Comparison of ENCODE assay signal across 9 cellular contexts in genomic region chr2:195318440-195319111, GRCh38.
DNase-seq lines count a peak whose midpoint lies in the region; TF ChIP-seq lines count a peak whose summit lies in the region.
"Had no signal": no experiment of that assay in that cellular context is flagged by ENCODE, and none has a peak within 500 bp of the region (broad histone marks: within the 10 kb centered on the region; RNA-seq: fewer than 3 reads in every experiment).

No MANE protein-coding gene starts in this region.

- H3K9me3 Mint-ChIP-seq in type B pancreatic cell: no peaks in the 10 kb centered on the region
- H3K9me3 Mint-ChIP-seq: memory B cell had no signal

- TF ChIP-seq CTCF in GM12865 (IDR thresholded peaks at IDR 0.05; ENCODE audit: insufficient read depth, low read depth, low read length, missing control alignments) (peak; percentile 38), LNCaP clone FGC (IDR thresholded peaks at IDR 0.05; ENCODE audit: control insufficient read depth, extremely low read depth, insufficient read depth) (peak; percentile 61), type B pancreatic cell (conservative IDR thresholded peaks at IDR 0.05) (peak; percentile 86)

- H3K27ac Mint-ChIP-seq in type B pancreatic cell: no peak overlapping the region
- H3K27ac Mint-ChIP-seq: memory B cell had no signal

- peaks cover 18% of the 10 kb centered on the region for H3K4me1 Mint-ChIP-seq in type B pancreatic cell (ENCODE audit: unreplicated experiment)

- H3K36me3 Mint-ChIP-seq in type B pancreatic cell: no peaks in the 10 kb centered on the region
- H3K36me3 Mint-ChIP-seq: memory B cell had no signal

- no peak overlapping the region for H3K4me3 Mint-ChIP-seq in type B pancreatic cell
- H3K4me3 Mint-ChIP-seq: memory B cell had no signal

- peaks cover 8% of the 10 kb centered on the region for H3K27me3 Mint-ChIP-seq in type B pancreatic cell
- H3K27me3 Mint-ChIP-seq: memory B cell had no signal

- no peak overlapping the region for H3K4me3 ChIP-seq in GM12865 (ENCODE audit: low read depth, low read length)
- no peak overlapping the region for H3K4me3 ChIP-seq in LNCaP clone FGC (ENCODE audit: low read depth, low read length)

- DNase-seq in AG08395 (ENCODE audit: low spot score): peak; percentile 44
- peak; percentile 46 for DNase-seq in GM12865 (ENCODE audit: low read depth)
- no peak for DNase-seq in LNCaP clone FGC (ENCODE audit: low read depth)
- DNase-seq in SKM-1 treated with dmso at 0.1 percent for 144 hours (lab: John Stamatoyannopoulos, UW; ENCODE audit: unreplicated experiment): peak; percentile 42
- peak; percentile 44 for DNase-seq in cerebellum (ENCODE audit: low spot score)
- peak; percentile 27 to 50 for DNase-seq in lung microvascular endothelial cell (ENCODE audit: low read depth in 2 of 2)
- no peak for DNase-seq in type B pancreatic cell (ENCODE audit: extremely low spot score, unreplicated experiment)
- no peak for DNase-seq in GDM1 (lab: John Stamatoyannopoulos, UW)

Comparison
In these comparisons a context has a peak if more than half of its experiments do, and no peak if none do; other contexts are left out.
1. DNase-seq: peak in AG08395 (single experiment), GM12865 (single experiment), SKM-1 treated with dmso at 0.1 percent for 144 hours (single experiment), cerebellum (single experiment) and lung microvascular endothelial cell (2 of 2); none in LNCaP clone FGC (single experiment), type B pancreatic cell (single experiment) and GDM1 (single experiment).
2. Peak in every context shown above with its lines, with median percentiles within 50 percentile points of each other: CTCF ChIP-seq.